In the genomic region with DNA sequence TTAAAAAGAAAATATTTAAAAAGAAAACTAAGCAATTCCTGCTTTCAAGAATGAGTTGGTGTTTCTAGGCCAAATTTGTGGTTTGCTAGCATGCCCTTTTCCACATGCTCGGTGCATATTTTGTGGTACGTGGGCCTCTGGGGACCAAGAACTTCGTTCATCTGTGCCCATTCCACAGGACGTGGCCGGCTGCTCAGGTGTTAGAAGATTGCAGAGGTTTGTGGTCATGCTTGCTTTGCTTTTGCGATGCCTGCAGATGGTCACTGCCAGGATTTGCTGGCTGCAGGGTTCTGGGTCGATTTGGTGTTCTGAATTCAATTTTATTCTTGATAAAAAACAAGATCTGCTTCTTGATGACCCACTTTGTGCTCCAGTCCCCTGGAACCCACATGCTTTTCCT, we compare ENCODE assay signal across 13 cellular contexts. TPM values are rescaled to one million over a fixed set of nuclear protein-coding genes. Genes with fewer than 3 reads are reported as not detected.
A peak's percentile ranks its signal among the peaks of the same experiment; 100 is the strongest.
DNase-seq lines count a peak whose midpoint lies in the region; ATAC-seq and TF ChIP-seq lines count a peak whose summit lies in the region.
"Had no signal": no experiment of that assay in that cellular context is flagged by ENCODE, and none has a peak within 500 bp of the region (broad histone marks: within the 10 kb centered on the region; RNA-seq: fewer than 3 reads in every experiment).

No MANE protein-coding gene starts in this region.

- ATAC-seq in GM21360 (IDR thresholded peaks at IDR 0.05; ENCODE audit: unreplicated experiment) (no peak), GM21619 (IDR thresholded peaks at IDR 0.05; ENCODE audit: unreplicated experiment) (no peak), GM19395 (IDR thresholded peaks at IDR 0.05; ENCODE audit: unreplicated experiment) (no peak)

- no peak for TF ChIP-seq CTCF in HL-60 (IDR thresholded peaks at IDR 0.05; ENCODE audit: insufficient read depth, low read length)
- no peak for TF ChIP-seq CTCF in neural crest cell (conservative IDR thresholded peaks at IDR 0.05)

- CTCF ChIA-PET in CD4-positive, alpha-beta memory T cell (lab: Charles Lee; ENCODE audit: partially characterized antibody) = interaction anchor here (0.8 to 1.7 kb wide), 3 partner anchors 11 to 21 kb away, joined by 3 to 5 read pairs (median 4); no protein-coding TSS in a partner anchor

- H3K9me3 Mint-ChIP-seq in CD4-positive, alpha-beta memory T cell = no peaks in the 10 kb centered on the region
- H3K9me3 Mint-ChIP-seq in activated T-helper 2 cell treated with anti-CD3 and anti-CD28 coated beads, Interferon-gamma antibody, Interleukin-2, Interleukin-4, amounts not matched to agents 10 μg/mL and 5 μg/mL and 100 μg/mL, durations not matched to agents 14 hours and 24 hours and 36 hours = no peaks in the 10 kb centered on the region
- no peaks in the 10 kb centered on the region for H3K9me3 Mint-ChIP-seq in neural crest cell

- H3K4me1 Mint-ChIP-seq in CD4-positive, alpha-beta memory T cell = peaks cover 59 to 98% (median 83%) of the 10 kb centered on the region in 4 donors
- H3K4me1 Mint-ChIP-seq in activated T-helper 2 cell treated with anti-CD3 and anti-CD28 coated beads, Interferon-gamma antibody, Interleukin-2, Interleukin-4, amounts not matched to agents 10 μg/mL and 5 μg/mL and 100 μg/mL, durations not matched to agents 14 hours and 24 hours and 36 hours (ENCODE audit: low read depth) = peaks cover 74% of the 10 kb centered on the region
- no peaks in the 10 kb centered on the region for H3K4me1 Mint-ChIP-seq in neural crest cell

- H3K27ac ChIP-seq in CD4-positive, alpha-beta memory T cell (ENCODE audit: low read depth, low read length) = peak overlapping the region; percentile 68
- peak overlapping the region; percentile 83 for H3K27ac ChIP-seq in HL-60 (replicated peaks)
- H3K27ac ChIP-seq: prostate gland had no signal

- no peaks in the 10 kb centered on the region for H3K27me3 ChIP-seq in CD4-positive, alpha-beta memory T cell (ENCODE audit: insufficient read depth, low read length)
- H3K27me3 ChIP-seq in HL-60 (ENCODE audit: insufficient read depth, poor library complexity, severe bottlenecking) = no peaks in the 10 kb centered on the region
- H3K27me3 ChIP-seq: heart right ventricle had no signal

- peaks cover 11 to 60% of the 10 kb centered on the region in 2 donors for H3K36me3 Mint-ChIP-seq in CD4-positive, alpha-beta memory T cell
- peaks cover 84% of the 10 kb centered on the region for H3K36me3 Mint-ChIP-seq in activated T-helper 2 cell treated with anti-CD3 and anti-CD28 coated beads, Interferon-gamma antibody, Interleukin-2, Interleukin-4, amounts not matched to agents 10 μg/mL and 5 μg/mL and 100 μg/mL, durations not matched to agents 14 hours and 24 hours and 36 hours (ENCODE audit: low read depth)
- no peaks in the 10 kb centered on the region for H3K36me3 Mint-ChIP-seq in neural crest cell (ENCODE audit: low read depth)

- DNase-seq in CD4-positive, alpha-beta memory T cell = peak in 1 of 5 donors; percentile 42
- peak in 1 of 2 experiments; percentile 51 for DNase-seq in HL-60 (ENCODE audit: low read depth in 1 of 2, low spot score in 1 of 2)
- DNase-seq in activated T-helper 2 cell treated with anti-CD3 and anti-CD28 coated beads, Interferon-gamma antibody, Interleukin-2, Interleukin-4, amounts not matched to agents 10 μg/mL and 5 μg/mL and 100 μg/mL, durations not matched to agents 14 hours and 24 hours and 36 hours (ENCODE audit: low spot score) = no peak
- no peak for DNase-seq in neural crest cell (ENCODE audit: low read depth, low spot score)
- DNase-seq in nucleus accumbens (lab: John Stamatoyannopoulos, UW) = no peak
- DNase-seq: DMS153, NCI-H187 had no signal

- peak overlapping the region in 1 of 2 donors; percentile 33 for H3K4me3 ChIP-seq in CD4-positive, alpha-beta memory T cell (ENCODE audit: low read length in 2 of 2)
- no peak overlapping the region for H3K4me3 ChIP-seq in HL-60 (replicated peaks; ENCODE audit: insufficient read depth, low read length)
- H3K4me3 ChIP-seq: lung, prostate gland had no signal

- intact Hi-C loops in CD4-positive, alpha-beta memory T cell (cut with micrococcal nuclease) = no loop called here
- intact Hi-C loops in activated T-helper 2 cell treated with anti-CD3 and anti-CD28 coated beads, Interferon-gamma antibody, Interleukin-2, Interleukin-4, amounts not matched to agents 10 μg/mL and 5 μg/mL and 100 μg/mL, durations not matched to agents 14 hours and 24 hours and 36 hours (cut with micrococcal nuclease) = loop anchor here (2.0 kb wide), 2 partner anchors 18 to 30 kb away; no protein-coding TSS in a partner anchor

- POLR2A ChIA-PET in CD4-positive, alpha-beta memory T cell (lab: Charles Lee; ENCODE audit: partially characterized antibody) = interaction anchor here (0.8 to 9.4 kb wide), 12 partner anchors 6 to 98 kb away, joined by 3 to 472 read pairs (median 5); partner anchors contain the start of gene PSTPIP1

- H3K9me3 ChIP-seq in CD4-positive, alpha-beta memory T cell (ENCODE audit: control insufficient read depth in 1 of 2, low read length in 2 of 2) = no peaks in the 10 kb centered on the region
- H3K9me3 ChIP-seq: heart right ventricle, prostate gland had no signal

- no peaks in the 10 kb centered on the region for H3K27me3 Mint-ChIP-seq in CD4-positive, alpha-beta memory T cell
- no peaks in the 10 kb centered on the region for H3K27me3 Mint-ChIP-seq in activated T-helper 2 cell treated with anti-CD3 and anti-CD28 coated beads, Interferon-gamma antibody, Interleukin-2, Interleukin-4, amounts not matched to agents 10 μg/mL and 5 μg/mL and 100 μg/mL, durations not matched to agents 14 hours and 24 hours and 36 hours (ENCODE audit: low read depth)
- H3K27me3 Mint-ChIP-seq in neural crest cell (ENCODE audit: low read depth) = no peaks in the 10 kb centered on the region

- peak overlapping the region; percentile 92 to 96 (median 94) for H3K27ac Mint-ChIP-seq in CD4-positive, alpha-beta memory T cell
- peak overlapping the region; percentile 92 for H3K27ac Mint-ChIP-seq in activated T-helper 2 cell treated with anti-CD3 and anti-CD28 coated beads, Interferon-gamma antibody, Interleukin-2, Interleukin-4, amounts not matched to agents 10 μg/mL and 5 μg/mL and 100 μg/mL, durations not matched to agents 14 hours and 24 hours and 36 hours
- H3K27ac Mint-ChIP-seq in neural crest cell (ENCODE audit: unreplicated experiment) = peak overlapping the region; percentile 83

- H3K4me3 Mint-ChIP-seq in CD4-positive, alpha-beta memory T cell = peak overlapping the region; percentile 69 to 85 (median 80)
- peak overlapping the region; percentile 66 for H3K4me3 Mint-ChIP-seq in activated T-helper 2 cell treated with anti-CD3 and anti-CD28 coated beads, Interferon-gamma antibody, Interleukin-2, Interleukin-4, amounts not matched to agents 10 μg/mL and 5 μg/mL and 100 μg/mL, durations not matched to agents 14 hours and 24 hours and 36 hours (ENCODE audit: low read depth)
- H3K4me3 Mint-ChIP-seq in neural crest cell = no peak overlapping the region

- peaks cover 99% of the 10 kb centered on the region for H3K4me1 ChIP-seq in CD4-positive, alpha-beta memory T cell (ENCODE audit: insufficient read depth, low read length)
- H3K4me1 ChIP-seq: prostate gland had no signal

- H3K36me3 ChIP-seq in CD4-positive, alpha-beta memory T cell (ENCODE audit: insufficient read depth, low read length) = peaks cover 16% of the 10 kb centered on the region
- H3K36me3 ChIP-seq: prostate gland had no signal

RNA-seq across cellular contexts. Expression of gene PSTPIP1, which starts 7.5 kb away (rescaled TPM):
- total RNA-seq in CD4-positive, alpha-beta memory T cell = 100 to 1,000 TPM; 225 to 233 TPM
- 10 to 100 TPM; 62.4 to 63.3 TPM for polyA plus RNA-seq in CD4-positive, alpha-beta memory T cell
- total RNA-seq in activated T-helper 2 cell treated with anti-CD3 and anti-CD28 coated beads, Interferon-gamma antibody, Interleukin-2, Interleukin-4, amounts not matched to agents 10 μg/mL and 5 μg/mL and 100 μg/mL, durations not matched to agents 14 hours and 24 hours and 36 hours = 167 and 169 TPM in 2 replicates
- total RNA-seq in neural crest cell = 0.84 and 1.5 TPM in 2 replicates

Comparison
In these comparisons a context has a peak if more than half of its experiments do, and no peak if none do; other contexts are left out.
1. RNA of gene PSTPIP1, which starts 7.5 kb away (total RNA-seq): 225 to 233 TPM in CD4-positive, alpha-beta memory T cell and 167 to 169 TPM in activated T-helper 2 cell treated with anti-CD3 and anti-CD28 coated beads, Interferon-gamma antibody, Interleukin-2, Interleukin-4, amounts not matched to agents 10 μg/mL and 5 μg/mL and 100 μg/mL, durations not matched to agents 14 hours and 24 hours and 36 hours; 0.84 to 1.5 TPM in neural crest cell; every median in the first group is over 10 times any median in the second.
2. Peak in every context shown above with its lines, with median percentiles within 50 percentile points of each other: H3K27ac Mint-ChIP-seq.